27 cellular contexts compared by ENCODE assay signal in the genomic region with DNA sequence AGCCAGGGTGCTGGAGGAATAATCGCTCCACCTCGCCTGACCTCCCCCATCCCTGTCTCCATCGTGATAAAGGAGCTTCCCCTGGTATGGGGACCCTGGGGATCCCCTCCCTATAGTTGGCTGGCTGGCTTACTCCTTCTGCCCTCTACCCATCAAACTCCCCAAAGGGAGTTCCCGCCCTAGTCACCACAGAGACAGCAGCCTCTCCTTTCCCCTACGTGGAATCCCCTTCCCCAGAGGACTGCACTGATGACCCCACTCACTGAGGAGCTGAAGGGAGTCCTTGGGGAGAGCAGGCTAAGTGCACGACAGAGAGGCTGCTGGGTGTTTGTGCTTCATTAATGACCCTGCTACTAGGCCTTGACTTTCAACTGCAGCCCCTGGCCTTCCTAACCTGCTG. TPM values are rescaled to one million over a fixed set of nuclear protein-coding genes. Genes with fewer than 3 reads are reported as not detected.
DNase-seq lines count a peak whose midpoint lies in the region; ATAC-seq and TF ChIP-seq lines count a peak whose summit lies in the region.
"Had no signal": no experiment of that assay in that cellular context is flagged by ENCODE, and none has a peak within 500 bp of the region (broad histone marks: within the 10 kb centered on the region; RNA-seq: fewer than 3 reads in every experiment).

No MANE protein-coding gene starts in this region.

- no peaks in the 10 kb centered on the region for H3F3A ChIP-seq in neural cell (ENCODE audit: insufficient read depth, low read length, poor library complexity, severe bottlenecking)

- H3K79me2 ChIP-seq in neural cell (replicated peaks; ENCODE audit: insufficient read depth, low read length): peaks cover 25% of the 10 kb centered on the region

- peaks cover 11% of the 10 kb centered on the region for H3K36me3 Mint-ChIP-seq in endothelial cell (ENCODE audit: low read depth, unreplicated experiment)
- H3K36me3 Mint-ChIP-seq: stimulated activated effector memory CD8-positive, alpha-beta T cell treated with anti-CD3 and anti-CD28 coated beads, Interleukin-12 subunit alpha, Interleukin-12 subunit beta, amount 100 ng/mL, for 72 hours had no signal

- DNase-seq in GM13976 (ENCODE audit: low spot score) (peak; percentile 17), RWPE1 (ENCODE audit: low spot score) (no peak), endothelial cell (ENCODE audit: low spot score) (no peak), NCI-H524 (lab: John Stamatoyannopoulos, UW) (no peak)
- DNase-seq: activated CD4-positive, alpha-beta T cell treated with anti-CD3 and anti-CD28 coated beads, Interleukin-2, amount 50 U/mL, for 1 hour; activated CD8-positive, alpha-beta memory T cell treated with anti-CD3 and anti-CD28 coated beads, Interleukin-2, amount 50 U/mL, for 4 hours; GDM1; hippocampal formation; NCI-H1092; NCI-H1930; spleen; stimulated activated CD4-positive, alpha-beta T cell treated with anti-CD3 and anti-CD28 coated beads, Interleukin-2, amount 100 ng/mL, for 48 hours had no signal

- peak overlapping the region; percentile 32 for H3K4me3 Mint-ChIP-seq in endothelial cell (ENCODE audit: unreplicated experiment)
- H3K4me3 Mint-ChIP-seq: activated T-helper 17 cell treated with anti-CD3 and anti-CD28 coated beads, Interleukin-2, amount 50 U/mL, for 72 hours; memory B cell; stimulated activated effector memory CD8-positive, alpha-beta T cell treated with anti-CD3 and anti-CD28 coated beads, Interleukin-12 subunit alpha, Interleukin-12 subunit beta, amount 100 ng/mL, for 72 hours had no signal

- POLR2A ChIA-PET in RWPE1 (lab: Yijun Ruan, JAX; ENCODE audit: low non-redundant PET): no interaction called here

- no peak overlapping the region for H2AFZ ChIP-seq in neural cell (ENCODE audit: low read depth, low read length)

- no peak for TF ChIP-seq RAD21 in neural cell (conservative IDR thresholded peaks at IDR 0.05)

- peaks cover 11% of the 10 kb centered on the region for H3K4me1 Mint-ChIP-seq in endothelial cell (ENCODE audit: unreplicated experiment)

- H3K27ac ChIP-seq in RWPE1 (peak overlapping the region; percentile 86), neural cell (ENCODE audit: low read length) (no peak overlapping the region)
- H3K27ac ChIP-seq: HL-60, spleen, VCaP had no signal

- peaks cover 17% of the 10 kb centered on the region for H3K27me3 Mint-ChIP-seq in endothelial cell (ENCODE audit: unreplicated experiment)

- no peak overlapping the region for H3K27ac Mint-ChIP-seq in endothelial cell (ENCODE audit: unreplicated experiment)
- H3K27ac Mint-ChIP-seq: activated naive CD4-positive, alpha-beta T cell treated with anti-CD3 and anti-CD28 coated beads, Interleukin-2, amount 50 U/mL, for 72 hours; activated T-helper 17 cell treated with anti-CD3 and anti-CD28 coated beads, Interleukin-2, amount 50 U/mL, for 72 hours; memory B cell; stimulated activated effector memory CD8-positive, alpha-beta T cell treated with anti-CD3 and anti-CD28 coated beads, Interleukin-12 subunit alpha, Interleukin-12 subunit beta, amount 100 ng/mL, for 72 hours had no signal

- CTCF ChIA-PET in RWPE1 (lab: Yijun Ruan, JAX): no interaction called here

- no peak for TF ChIP-seq EP300 in neural cell (conservative IDR thresholded peaks at IDR 0.05; ENCODE audit: poor library complexity, severe bottlenecking)

- peak overlapping the region; percentile 92 for H3K9ac ChIP-seq in neural cell (ENCODE audit: low read length)

- no peaks in the 10 kb centered on the region for H4K20me1 ChIP-seq in neural cell (ENCODE audit: insufficient read depth)

- no peaks in the 10 kb centered on the region for H3K27me3 ChIP-seq in neural cell (ENCODE audit: insufficient read depth, low read depth, low read length)

- ATAC-seq in GM18517 (IDR thresholded peaks at IDR 0.05; ENCODE audit: unreplicated experiment) (no peak), GM18870 (IDR thresholded peaks at IDR 0.05; ENCODE audit: unreplicated experiment) (no peak), HG02588 (IDR thresholded peaks at IDR 0.05; ENCODE audit: unreplicated experiment) (no peak)
- ATAC-seq: activated naive CD4-positive, alpha-beta T cell treated with anti-CD3 and anti-CD28 coated beads, Interleukin-2, amount 50 U/mL, for 72 hours; activated T-helper 17 cell treated with anti-CD3 and anti-CD28 coated beads, Interleukin-2, amount 50 U/mL, for 72 hours; stimulated activated effector memory CD8-positive, alpha-beta T cell treated with anti-CD3 and anti-CD28 coated beads, Interleukin-12 subunit alpha, Interleukin-12 subunit beta, amount 100 ng/mL, for 72 hours had no signal

- peaks cover 4% of the 10 kb centered on the region for H3K9me3 Mint-ChIP-seq in endothelial cell (ENCODE audit: unreplicated experiment)
- H3K9me3 Mint-ChIP-seq: activated naive CD4-positive, alpha-beta T cell treated with anti-CD3 and anti-CD28 coated beads, Interleukin-2, amount 50 U/mL, for 72 hours; memory B cell; stimulated activated effector memory CD8-positive, alpha-beta T cell treated with anti-CD3 and anti-CD28 coated beads, Interleukin-12 subunit alpha, Interleukin-12 subunit beta, amount 100 ng/mL, for 72 hours had no signal

- TF ChIP-seq CTCF in GM13976 (IDR thresholded peaks at IDR 0.05; ENCODE audit: borderline replicate concordance, control extremely low read depth, extremely low read depth, insufficient read depth, missing control alignments) (no peak), RWPE1 (conservative IDR thresholded peaks at IDR 0.05; ENCODE audit: low read depth) (no peak), endothelial cell (IDR thresholded peaks at IDR 0.05; ENCODE audit: unreplicated experiment) (no peak), neural cell (IDR thresholded peaks at IDR 0.05; ENCODE audit: poor library complexity, severe bottlenecking) (no peak)

- no peaks in the 10 kb centered on the region for H3K9me3 ChIP-seq in neural cell (ENCODE audit: low read length)
- H3K9me3 ChIP-seq: spleen had no signal

- peaks cover 7% of the 10 kb centered on the region for H3K36me3 ChIP-seq in neural cell (ENCODE audit: insufficient read depth, low read length)
- H3K36me3 ChIP-seq: spleen had no signal

- peak overlapping the region; percentile 93 for H3K4me3 ChIP-seq in neural cell (ENCODE audit: low read length)

- peak overlapping the region; percentile 79 for H3K4me2 ChIP-seq in neural cell (ENCODE audit: low read length)

- no peaks in the 10 kb centered on the region for H3K9me2 ChIP-seq in neural cell (ENCODE audit: insufficient read depth, low read length)

- in situ Hi-C loops in GM13976 (cut with MboI; ENCODE audit: low sequenced_read_pairs, unreplicated experiment): no loop called here

TF ChIP-seq in neural cell, 6 proteins besides CTCF, POLR2A, EP300 and RAD21:
- TF ChIP-seq SMC3 (conservative IDR thresholded peaks at IDR 0.05; ENCODE audit: poor library complexity) (no peak), EZH2 (IDR thresholded peaks at IDR 0.05; ENCODE audit: borderline replicate concordance, insufficient read depth, low read length, poor library complexity, severe bottlenecking) (no peak), MXI1 (conservative IDR thresholded peaks at IDR 0.05; ENCODE audit: poor library complexity, severe bottlenecking) (no peak), POLR2AphosphoS5 (IDR thresholded peaks at IDR 0.05) (no peak), TAF1 (IDR thresholded peaks at IDR 0.05; ENCODE audit: low read depth) (no peak)
- TF ChIP-seq, protein P1, sequence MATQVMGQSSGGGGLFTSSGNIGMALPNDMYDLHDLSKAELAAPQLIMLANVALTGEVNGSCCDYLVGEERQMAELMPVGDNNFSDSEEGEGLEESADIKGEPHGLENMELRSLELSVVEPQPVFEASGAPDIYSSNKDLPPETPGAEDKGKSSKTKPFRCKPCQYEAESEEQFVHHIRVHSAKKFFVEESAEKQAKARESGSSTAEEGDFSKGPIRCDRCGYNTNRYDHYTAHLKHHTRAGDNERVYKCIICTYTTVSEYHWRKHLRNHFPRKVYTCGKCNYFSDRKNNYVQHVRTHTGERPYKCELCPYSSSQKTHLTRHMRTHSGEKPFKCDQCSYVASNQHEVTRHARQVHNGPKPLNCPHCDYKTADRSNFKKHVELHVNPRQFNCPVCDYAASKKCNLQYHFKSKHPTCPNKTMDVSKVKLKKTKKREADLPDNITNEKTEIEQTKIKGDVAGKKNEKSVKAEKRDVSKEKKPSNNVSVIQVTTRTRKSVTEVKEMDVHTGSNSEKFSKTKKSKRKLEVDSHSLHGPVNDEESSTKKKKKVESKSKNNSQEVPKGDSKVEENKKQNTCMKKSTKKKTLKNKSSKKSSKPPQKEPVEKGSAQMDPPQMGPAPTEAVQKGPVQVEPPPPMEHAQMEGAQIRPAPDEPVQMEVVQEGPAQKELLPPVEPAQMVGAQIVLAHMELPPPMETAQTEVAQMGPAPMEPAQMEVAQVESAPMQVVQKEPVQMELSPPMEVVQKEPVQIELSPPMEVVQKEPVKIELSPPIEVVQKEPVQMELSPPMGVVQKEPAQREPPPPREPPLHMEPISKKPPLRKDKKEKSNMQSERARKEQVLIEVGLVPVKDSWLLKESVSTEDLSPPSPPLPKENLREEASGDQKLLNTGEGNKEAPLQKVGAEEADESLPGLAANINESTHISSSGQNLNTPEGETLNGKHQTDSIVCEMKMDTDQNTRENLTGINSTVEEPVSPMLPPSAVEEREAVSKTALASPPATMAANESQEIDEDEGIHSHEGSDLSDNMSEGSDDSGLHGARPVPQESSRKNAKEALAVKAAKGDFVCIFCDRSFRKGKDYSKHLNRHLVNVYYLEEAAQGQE (IDR thresholded peaks at IDR 0.05; ENCODE audit: borderline replicate concordance): no peak
TF ChIP-seq in neural cell: peak in this region for 0.

RNA-seq across cellular contexts. Expression of gene CADM3, which starts 1.9 kb away (rescaled TPM):
- 4.0 TPM for total RNA-seq in endothelial cell (ENCODE audit: unreplicated experiment)
- 81.7 and 91.2 TPM in 2 replicates for polyA plus RNA-seq in neural cell
- 90.6 and 94.0 TPM in 2 replicates for polyA minus RNA-seq in neural cell
- total RNA-seq: A673; activated naive CD4-positive, alpha-beta T cell treated with anti-CD3 and anti-CD28 coated beads, Interleukin-2, amount 50 U/mL, for 72 hours; activated T-helper 17 cell treated with anti-CD3 and anti-CD28 coated beads, Interleukin-2, amount 50 U/mL, for 72 hours; T-helper 2 cell treated with Interferon-gamma antibody and Interleukin-4, amounts not matched to agents 100 ng/mL and 5 ng/mL, for 36 hours had no signal

RNA-seq across cellular contexts. Expression of gene ACKR1, which starts 31.4 kb away (rescaled TPM):
- 0.23 TPM for total RNA-seq in endothelial cell (ENCODE audit: unreplicated experiment)
- 3.3 and 3.9 TPM in 2 replicates for polyA plus RNA-seq in neural cell
- 1.2 and 1.5 TPM in 2 replicates for polyA minus RNA-seq in neural cell
- total RNA-seq: A673; activated naive CD4-positive, alpha-beta T cell treated with anti-CD3 and anti-CD28 coated beads, Interleukin-2, amount 50 U/mL, for 72 hours; activated T-helper 17 cell treated with anti-CD3 and anti-CD28 coated beads, Interleukin-2, amount 50 U/mL, for 72 hours; kidney epithelial cell; osteoblast; T-helper 2 cell treated with Interferon-gamma antibody and Interleukin-4, amounts not matched to agents 100 ng/mL and 5 ng/mL, for 36 hours had no signal
- polyA plus RNA-seq: BJ had no signal
